ENCODE assay signal across 8 cellular contexts in genomic region chr21:32940079-32941014, GRCh38.
DNase-seq lines count a peak whose midpoint lies in the region; ATAC-seq and TF ChIP-seq lines count a peak whose summit lies in the region.

No MANE protein-coding gene starts in this region.

- H3K4me1 Mint-ChIP-seq in T-helper 17 cell (peaks cover 3% of the 10 kb centered on the region), memory B cell (no peaks in the 10 kb centered on the region), type B pancreatic cell (ENCODE audit: unreplicated experiment) (no peaks in the 10 kb centered on the region)

- H3K9ac ChIP-seq in colonic mucosa (ENCODE audit: low read depth in 2 of 2, low read length in 2 of 2): no peak overlapping the region

- no peak for ATAC-seq in activated CD4-positive, CD25-positive, alpha-beta regulatory T cell treated with anti-CD3 and anti-CD28 coated beads, Interleukin-2, amount 50 U/mL, for 24 hours
- peak; percentile 57 for ATAC-seq in T-helper 17 cell
- peak; percentile 45 for ATAC-seq in memory B cell (ENCODE audit: low read depth)
- no peak for ATAC-seq in GM19395 (IDR thresholded peaks at IDR 0.05; ENCODE audit: unreplicated experiment)

- peak; percentile 34 for DNase-seq in activated CD4-positive, CD25-positive, alpha-beta regulatory T cell treated with anti-CD3 and anti-CD28 coated beads, Interleukin-2, amount 50 U/mL, for 72 hours
- DNase-seq in MV-4-11 (lab: John Stamatoyannopoulos, UW) (peak; percentile 28), T-helper 17 cell (peak in 1 of 3 donors; percentile 21), colonic mucosa (peak; percentile 40), memory B cell (ENCODE audit: low spot score in 2 of 2) (peak; percentile 22 to 37), type B pancreatic cell (ENCODE audit: extremely low spot score, unreplicated experiment) (no peak)

- no peak overlapping the region for H3K27ac ChIP-seq in colonic mucosa

- H3K27me3 Mint-ChIP-seq in T-helper 17 cell (peaks cover 6% of the 10 kb centered on the region), memory B cell (peaks cover 20% of the 10 kb centered on the region), type B pancreatic cell (peaks cover 13% of the 10 kb centered on the region)

- no peak overlapping the region for H3K4me3 ChIP-seq in colonic mucosa

- H3K9me3 ChIP-seq in T-helper 17 cell (ENCODE audit: control insufficient read depth, low read length, poor library complexity, severe bottlenecking): no peaks in the 10 kb centered on the region
- no peaks in the 10 kb centered on the region for H3K9me3 ChIP-seq in colonic mucosa

- no peak overlapping the region for H3K27ac Mint-ChIP-seq in T-helper 17 cell
- H3K27ac Mint-ChIP-seq in memory B cell: no peak overlapping the region
- no peak overlapping the region for H3K27ac Mint-ChIP-seq in type B pancreatic cell

- H3K9me3 Mint-ChIP-seq in memory B cell (no peaks in the 10 kb centered on the region), type B pancreatic cell (no peaks in the 10 kb centered on the region)

- intact Hi-C loops in colonic mucosa (cut with DNase I): loop anchor here (5.0 kb wide), 1 partner anchor 257 kb away; no protein-coding TSS in a partner anchor

- H3K4me1 ChIP-seq in colonic mucosa: no peaks in the 10 kb centered on the region

- TF ChIP-seq CTCF in colonic mucosa (IDR thresholded peaks at IDR 0.05) (peak; percentile 70), type B pancreatic cell (conservative IDR thresholded peaks at IDR 0.05) (peak; percentile 87)

- H3K4me3 Mint-ChIP-seq in T-helper 17 cell (no peak overlapping the region), memory B cell (no peak overlapping the region), type B pancreatic cell (no peak overlapping the region)

- H3K27me3 ChIP-seq in colonic mucosa: peaks cover 3% of the 10 kb centered on the region

- H3K36me3 Mint-ChIP-seq in T-helper 17 cell (ENCODE audit: low read depth) (no peaks in the 10 kb centered on the region), memory B cell (no peaks in the 10 kb centered on the region), type B pancreatic cell (no peaks in the 10 kb centered on the region)

- no peaks in the 10 kb centered on the region for H3K36me3 ChIP-seq in colonic mucosa

Comparison
In these comparisons a context has a peak if more than half of its experiments do, and no peak if none do; other contexts are left out.
1. ATAC-seq: peak in T-helper 17 cell (single experiment) and memory B cell (single experiment); none in activated CD4-positive, CD25-positive, alpha-beta regulatory T cell treated with anti-CD3 and anti-CD28 coated beads, Interleukin-2, amount 50 U/mL, for 24 hours (0 of 2) and GM19395 (single experiment).